Comparison of ENCODE assay signal across 8 cellular contexts in the genomic region with DNA sequence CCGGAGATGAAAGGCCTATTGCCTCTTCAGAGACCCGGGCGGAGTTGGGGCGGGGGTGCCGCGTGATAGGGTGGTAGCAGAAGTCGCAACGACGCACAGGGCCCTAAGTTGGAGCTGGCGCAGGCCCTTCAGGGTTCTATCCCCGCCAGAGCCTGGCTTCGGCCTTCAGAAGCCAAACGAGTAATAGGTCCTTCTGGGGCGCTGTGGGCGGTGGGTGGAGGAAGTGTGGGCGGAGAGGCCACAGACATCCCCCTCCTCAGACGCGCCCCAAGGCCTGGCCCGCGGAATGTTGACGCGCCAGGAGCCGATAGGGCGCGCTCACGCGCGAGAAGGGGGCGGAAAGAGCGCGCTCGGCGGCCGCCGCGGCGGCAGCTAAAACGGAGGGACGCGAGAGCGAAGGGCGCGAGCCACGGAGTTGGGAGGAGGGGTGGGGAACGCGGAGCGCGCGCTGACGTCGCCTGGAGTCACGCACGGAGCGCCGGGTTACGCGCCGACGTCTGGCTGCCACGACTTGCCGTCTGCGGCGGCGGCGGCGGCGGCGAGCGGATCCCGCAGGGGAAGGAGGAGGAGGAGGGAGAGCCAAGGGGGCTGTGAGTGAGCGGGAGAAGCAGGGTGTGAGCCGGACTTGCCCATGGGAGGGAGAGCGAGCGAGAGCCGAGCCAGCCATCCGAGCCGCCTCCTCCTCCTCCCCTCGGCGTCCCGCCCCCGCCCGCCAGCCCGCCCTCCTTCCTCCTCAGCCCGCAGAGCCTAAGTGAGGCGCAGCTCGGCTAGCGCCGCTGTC. TPM values are rescaled to one million over a fixed set of nuclear protein-coding genes. Genes with fewer than 3 reads are reported as not detected.
DNase-seq lines count a peak whose midpoint lies in the region; ATAC-seq and TF ChIP-seq lines count a peak whose summit lies in the region.

No MANE protein-coding gene starts in this region.

- TF ChIP-seq CTCF in DOHH2 (IDR thresholded peaks at IDR 0.05; ENCODE audit: low read depth, low read length, poor library complexity, severe bottlenecking) = peak; percentile 33
- TF ChIP-seq CTCF in fibroblast of mammary gland (conservative IDR thresholded peaks at IDR 0.05; ENCODE audit: control insufficient read depth, insufficient read depth, low read depth, low read length) = no peak

- H3K27ac ChIP-seq in DOHH2 (ENCODE audit: low read depth, low read length) = peak overlapping the region; percentile 79

- peak overlapping the region; percentile 97 for H3K27ac Mint-ChIP-seq in activated T-helper 17 cell treated with anti-CD3 and anti-CD28 coated beads, Interleukin-2, amount 50 U/mL, for 72 hours
- H3K27ac Mint-ChIP-seq in natural killer cell treated with Interleukin-12 subunit alpha and Interleukin-12 subunit beta and Interleukin-15 and Interleukin-18, amount 100 ng/mL, for 72 hours = peak overlapping the region; percentile 91 to 93

- H3K4me3 Mint-ChIP-seq in activated T-helper 17 cell treated with anti-CD3 and anti-CD28 coated beads, Interleukin-2, amount 50 U/mL, for 72 hours = peak overlapping the region; percentile 100
- H3K4me3 Mint-ChIP-seq in natural killer cell treated with Interleukin-12 subunit alpha and Interleukin-12 subunit beta and Interleukin-15 and Interleukin-18, amount 100 ng/mL, for 72 hours = peak overlapping the region; percentile 93

- H3K27me3 Mint-ChIP-seq in activated T-helper 17 cell treated with anti-CD3 and anti-CD28 coated beads, Interleukin-2, amount 50 U/mL, for 72 hours = no peaks in the 10 kb centered on the region
- peaks cover 8 to 17% of the 10 kb centered on the region in 2 donors for H3K27me3 Mint-ChIP-seq in natural killer cell treated with Interleukin-12 subunit alpha and Interleukin-12 subunit beta and Interleukin-15 and Interleukin-18, amount 100 ng/mL, for 72 hours

- peak; percentile 77 for DNase-seq in KG1 (lab: John Stamatoyannopoulos, UW)
- DNase-seq in RKO (ENCODE audit: low spot score) = peak; percentile 92
- peak; percentile 92 for DNase-seq in fibroblast of mammary gland (ENCODE audit: low read depth)
- DNase-seq in natural killer cell treated with Interleukin-12 subunit alpha and Interleukin-12 subunit beta and Interleukin-15 and Interleukin-18, amount 100 ng/mL, for 72 hours (ENCODE audit: low spot score) = peak; percentile 94
- peak; percentile 91 for DNase-seq in stimulated activated naive CD4-positive, alpha-beta T cell treated with Interleukin-2 at 50 U/mL for 16 hours (lab: John Stamatoyannopoulos, UW)

- no peaks in the 10 kb centered on the region for H3K9me3 Mint-ChIP-seq in activated T-helper 17 cell treated with anti-CD3 and anti-CD28 coated beads, Interleukin-2, amount 50 U/mL, for 72 hours
- H3K9me3 Mint-ChIP-seq in natural killer cell treated with Interleukin-12 subunit alpha and Interleukin-12 subunit beta and Interleukin-15 and Interleukin-18, amount 100 ng/mL, for 72 hours = no peaks in the 10 kb centered on the region

- H3K9me2 ChIP-seq in DOHH2 (replicated peaks; ENCODE audit: control insufficient read depth, low read length) = no peaks in the 10 kb centered on the region

- peak; percentile 86 for ATAC-seq in GM21723 (IDR thresholded peaks at IDR 0.05; ENCODE audit: unreplicated experiment)
- ATAC-seq in activated T-helper 17 cell treated with anti-CD3 and anti-CD28 coated beads, Interleukin-2, amount 50 U/mL, for 72 hours (replicated peaks) = peak; percentile 93
- peak; percentile 95 to 97 for ATAC-seq in natural killer cell treated with Interleukin-12 subunit alpha and Interleukin-12 subunit beta and Interleukin-15 and Interleukin-18, amount 100 ng/mL, for 72 hours

- H3K36me3 Mint-ChIP-seq in activated T-helper 17 cell treated with anti-CD3 and anti-CD28 coated beads, Interleukin-2, amount 50 U/mL, for 72 hours (ENCODE audit: low read depth) = peaks cover 23% of the 10 kb centered on the region
- no peaks in the 10 kb centered on the region for H3K36me3 Mint-ChIP-seq in natural killer cell treated with Interleukin-12 subunit alpha and Interleukin-12 subunit beta and Interleukin-15 and Interleukin-18, amount 100 ng/mL, for 72 hours

- H3K9me3 ChIP-seq in DOHH2 (ENCODE audit: control insufficient read depth, insufficient read depth, low read length) = no peaks in the 10 kb centered on the region

- peaks cover 44% of the 10 kb centered on the region for H3K79me2 ChIP-seq in DOHH2 (ENCODE audit: control insufficient read depth, low read length)

- peak overlapping the region; percentile 96 for H3K4me3 ChIP-seq in DOHH2 (ENCODE audit: low read length)
- peak overlapping the region; percentile 91 for H3K4me3 ChIP-seq in fibroblast of mammary gland (ENCODE audit: control insufficient read depth, low read depth, low read length)

- peaks cover 16% of the 10 kb centered on the region for H4K20me1 ChIP-seq in DOHH2 (ENCODE audit: control insufficient read depth, insufficient read depth, low read depth, low read length)

- peaks cover 51% of the 10 kb centered on the region for H3K4me1 ChIP-seq in DOHH2 (ENCODE audit: control insufficient read depth, low read length)

- peak overlapping the region; percentile 95 for H3K4me2 ChIP-seq in DOHH2 (ENCODE audit: low read length)

- peaks cover 7% of the 10 kb centered on the region for H3K36me3 ChIP-seq in DOHH2 (ENCODE audit: control insufficient read depth, low read length)

- peaks cover 24% of the 10 kb centered on the region for H3K4me1 Mint-ChIP-seq in activated T-helper 17 cell treated with anti-CD3 and anti-CD28 coated beads, Interleukin-2, amount 50 U/mL, for 72 hours
- H3K4me1 Mint-ChIP-seq in natural killer cell treated with Interleukin-12 subunit alpha and Interleukin-12 subunit beta and Interleukin-15 and Interleukin-18, amount 100 ng/mL, for 72 hours (ENCODE audit: low read depth in 2 of 2) = peaks cover 28 to 40% of the 10 kb centered on the region in 2 donors

- H3F3A ChIP-seq in DOHH2 (ENCODE audit: control insufficient read depth, insufficient read depth) = peaks cover 32% of the 10 kb centered on the region

- no peaks in the 10 kb centered on the region for H3K27me3 ChIP-seq in DOHH2 (ENCODE audit: control insufficient read depth, low read length)

RNA-seq across cellular contexts. Expression of a gene that starts 6.4 kb away (rescaled TPM):
- 10 to 100 TPM; 11.1 to 14.3 TPM for total RNA-seq in activated T-helper 17 cell treated with anti-CD3 and anti-CD28 coated beads, Interleukin-2, amount 50 U/mL, for 72 hours
- 10 to 100 TPM; 11.1 to 14.0 TPM for total RNA-seq in natural killer cell treated with Interleukin-12 subunit alpha and Interleukin-12 subunit beta and Interleukin-15 and Interleukin-18, amount 100 ng/mL, for 72 hours

RNA-seq across cellular contexts. Expression of a gene that starts 18.2 kb away (rescaled TPM):
- total RNA-seq in activated T-helper 17 cell treated with anti-CD3 and anti-CD28 coated beads, Interleukin-2, amount 50 U/mL, for 72 hours = 1 to 10 TPM; 2.4 to 6.7 TPM
- 1 to 10 TPM; 2.6 to 3.1 TPM for total RNA-seq in natural killer cell treated with Interleukin-12 subunit alpha and Interleukin-12 subunit beta and Interleukin-15 and Interleukin-18, amount 100 ng/mL, for 72 hours

Comparison
In these comparisons a context has a peak if more than half of its experiments do, and no peak if none do; other contexts are left out.
1. Peak in every context shown above with its lines: DNase-seq, ATAC-seq, H3K4me3 ChIP-seq and H3K27ac ChIP-seq.